9 cellular contexts compared by ENCODE assay signal in the genomic region with DNA sequence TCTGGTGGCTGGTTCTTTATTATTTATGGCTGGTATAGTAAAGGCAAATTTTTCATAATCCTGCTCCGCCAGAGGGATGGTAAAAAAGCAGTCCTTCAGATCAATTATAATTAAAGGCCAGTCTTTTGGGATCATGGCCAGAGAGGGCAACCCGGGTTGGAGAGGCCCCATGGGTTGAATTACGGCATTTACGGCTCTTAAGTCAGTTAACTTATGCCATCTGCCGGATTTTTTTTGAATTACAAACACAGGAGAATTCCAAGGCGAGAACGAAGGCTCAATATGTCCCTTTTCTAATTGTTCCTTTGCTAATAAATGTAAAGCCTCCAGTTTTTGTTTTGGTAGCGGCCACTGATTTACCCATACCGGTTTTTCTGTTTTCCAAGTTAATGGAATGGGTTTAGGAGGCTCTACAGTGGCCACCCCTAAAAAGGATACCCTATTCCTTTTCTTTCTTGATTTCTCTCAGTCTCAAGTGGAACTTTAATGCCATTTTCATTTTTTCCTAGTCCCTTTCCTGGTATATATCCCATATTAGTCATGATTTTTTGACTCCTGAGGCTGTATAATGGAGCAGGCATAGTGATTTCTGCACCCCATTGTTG. TPM values are rescaled to one million over a fixed set of nuclear protein-coding genes. Genes with fewer than 3 reads are reported as not detected.
DNase-seq lines count a peak whose midpoint lies in the region; ATAC-seq and TF ChIP-seq lines count a peak whose summit lies in the region.
"Not testable (repeated sequence)": the region's sequence is repeated elsewhere in the genome, so short reads cannot be mapped to it uniquely, and the experiment has no call there.
"Had no signal": no experiment of that assay in that cellular context is flagged by ENCODE, and none has a peak within 500 bp of the region (broad histone marks: within the 10 kb centered on the region; RNA-seq: fewer than 3 reads in every experiment).

No MANE protein-coding gene starts in this region.

- not testable (repeated sequence) for H2AFZ ChIP-seq in PC-3 (ENCODE audit: low read length)

- H3K27me3 ChIP-seq in BE2C; PC-3 (ENCODE audit: low read length); sigmoid colon: not testable (repeated sequence)

- not testable (repeated sequence) for H3K9me2 ChIP-seq in PC-3 (replicated peaks; ENCODE audit: low read length)

- intact Hi-C loops in PC-3 (cut with micrococcal nuclease): loop anchor here (1.0 to 5.0 kb wide), 4 partner anchors 38 to 581 kb away; no protein-coding TSS in a partner anchor
- intact Hi-C loops in sigmoid colon (cut with DNase I): loop anchor here (2.0 to 5.0 kb wide), 2 partner anchors 38 to 206 kb away; no protein-coding TSS in a partner anchor

- H3K79me2 ChIP-seq in PC-3 (ENCODE audit: low read length): not testable (repeated sequence)

- H3K4me3 ChIP-seq in BE2C (ENCODE audit: low read depth, low read length); PC-3 (ENCODE audit: low read length); epithelial cell of esophagus (ENCODE audit: low read length); sigmoid colon: not testable (repeated sequence)

- not testable (repeated sequence) for BruUV-seq in PC-3 (replicated peaks; lab: Mats Ljungman, UMichigan)

- TF ChIP-seq EP300 in sigmoid colon (IDR thresholded peaks at IDR 0.05): not testable (repeated sequence)

- not testable (repeated sequence) for H3F3A ChIP-seq in PC-3 (ENCODE audit: low read length, unreplicated experiment)

- WGBS in sigmoid colon, 2 donors: 3 to 6% methylated on average over 9 of the region's 9 CpGs

- POLR2A ChIA-PET in PC-3 (lab: Charles Lee; ENCODE audit: unreplicated experiment): not testable (repeated sequence)

- CTCF ChIA-PET in PC-3 (lab: Charles Lee): interaction anchor here (0.6 to 1.5 kb wide), 2 partner anchors 161 to 167 kb away, joined by 3 to 4 read pairs; no protein-coding TSS in a partner anchor

- not testable (repeated sequence) for H3K9ac ChIP-seq in PC-3 (ENCODE audit: low read length)

- H4K20me1 ChIP-seq in PC-3 (ENCODE audit: low read length): not testable (repeated sequence)

- not testable (repeated sequence) for H3K4me2 ChIP-seq in PC-3 (ENCODE audit: low read length)

- DNase-seq in BE2C; GM20000 (ENCODE audit: low spot score); sigmoid colon: not testable (repeated sequence)
- DNase-seq in NCI-H146 treated with DMSO at 0.1 percent for 48 hours (lab: John Stamatoyannopoulos, UW; ENCODE audit: unreplicated experiment): peak; percentile 19
- DNase-seq in PC-3: peak; percentile 89
- DNase-seq in activated CD8-positive, alpha-beta memory T cell treated with anti-CD3 and anti-CD28 coated beads for 24 hours: peak; percentile 50
- peak; percentile 55 for DNase-seq in epithelial cell of esophagus (ENCODE audit: low read depth)
- peak; percentile 71 for DNase-seq in left kidney (ENCODE audit: low read depth, low spot score)

- not testable (repeated sequence) for ATAC-seq in PC-3

- not testable (repeated sequence) for H3K27ac ChIP-seq in PC-3 (ENCODE audit: low read length); sigmoid colon

- not testable (repeated sequence) for H3K36me3 ChIP-seq in BE2C; PC-3 (ENCODE audit: low read depth, low read length); sigmoid colon

- not testable (repeated sequence) for TF ChIP-seq POLR2A in sigmoid colon (IDR thresholded peaks at IDR 0.05)

- H3K4me1 ChIP-seq in BE2C; PC-3 (ENCODE audit: insufficient read depth, low read length); sigmoid colon: not testable (repeated sequence)

- TF ChIP-seq CTCF in BE2C (IDR thresholded peaks at IDR 0.05; ENCODE audit: low read depth, low read length) (0 out of 2 replicates have a peak, but pooled peaks have one; percentile 26), GM20000 (IDR thresholded peaks at IDR 0.05; ENCODE audit: extremely low read depth, missing control alignments) (peak; percentile 13), PC-3 (conservative IDR thresholded peaks at IDR 0.05; ENCODE audit: low read depth, low read length) (peak; percentile 52; the same call in 1 of the 2 replicates), epithelial cell of esophagus (IDR thresholded peaks at IDR 0.05; ENCODE audit: insufficient read depth, low read depth, low read length, missing control alignments) (peak; percentile 28), sigmoid colon (IDR thresholded peaks at IDR 0.05) (peak; percentile 13 to 54 (median 20))

- H3K9me3 ChIP-seq in BE2C; PC-3 (ENCODE audit: low read length); sigmoid colon: not testable (repeated sequence)

RNA-seq across cellular contexts. Expression of gene SCGB1A1, which starts 40.3 kb away (rescaled TPM):
- polyA plus RNA-seq in BE2C (2012; ENCODE audit: insufficient read depth, insufficient read length, low read depth): not detected
- not detected in 2 replicates for total RNA-seq in PC-3 (2014; rRNA removed)
- not detected for total RNA-seq in sigmoid colon
- 10 to 100 TPM in 1 of 3 donors, not detected in 2; 11.4 TPM for polyA plus RNA-seq in sigmoid colon
- total RNA-seq: activated T-helper 17 cell treated with anti-CD3 and anti-CD28 coated beads, Interleukin-2, amount 50 U/mL, for 72 hours had no signal

RNA-seq across cellular contexts. Expression of gene ASRGL1, which starts 41.3 kb away (rescaled TPM):
- 8.3 TPM for polyA plus RNA-seq in BE2C (2012; ENCODE audit: insufficient read depth, insufficient read length, low read depth)
- total RNA-seq in PC-3 (2014; rRNA removed) (26.6 and 49.8 TPM in 2 replicates), sigmoid colon (10 to 100 TPM in 2 of 4 donors, 1 to 10 TPM in 2; 4.8 to 26.0 (median 9.5) TPM)
- 10 to 100 TPM; 22.0 to 35.2 (median 22.8) TPM for polyA plus RNA-seq in sigmoid colon
